In genomic region chr7:16753102-16753931, GRCh38 we compare ENCODE assay signal across 8 cellular contexts. TPM values are rescaled to one million over a fixed set of nuclear protein-coding genes. Genes with fewer than 3 reads are reported as not detected.
DNase-seq lines count a peak whose midpoint lies in the region; ATAC-seq and TF ChIP-seq lines count a peak whose summit lies in the region.

Gene TSPAN13, plus strand, starts transcription at chr7:16753755. Its CDS starts 213 bp downstream, at chr7:16753968.

- TF ChIP-seq POLR2A in lower leg skin (IDR thresholded peaks at IDR 0.05), result no peak

- peaks cover 11% of the 10 kb centered on the region for H3K27me3 ChIP-seq in ectodermal cell (ENCODE audit: control insufficient read depth, insufficient read depth, low read length, poor library complexity, severe bottlenecking)

- no peak for TF ChIP-seq CTCF in lower leg skin (IDR thresholded peaks at IDR 0.05)

- no peaks in the 10 kb centered on the region for H3K36me3 ChIP-seq in ectodermal cell (ENCODE audit: control insufficient read depth, insufficient read depth, low read length)

- H3K4me3 ChIP-seq in ectodermal cell (ENCODE audit: insufficient read depth, low read depth, low read length), result peak within 1 kb of the TSS; percentile 86
- H3K4me3 ChIP-seq in lower leg skin (ENCODE audit: low read depth, poor library complexity, severe bottlenecking), result peak within 1 kb of the TSS; percentile 72

- peak; percentile 49 for DNase-seq in NCI-H524 treated with DMSO at 0.1 percent for 48 hours (lab: John Stamatoyannopoulos, UW)
- DNase-seq in activated CD4-positive, alpha-beta T cell treated with anti-CD3 and anti-CD28 coated beads, Interleukin-2, amount 50 U/mL, for 1 hour, result peak; percentile 33
- peak; percentile 73 to 92 for DNase-seq in lower leg skin (ENCODE audit: low spot score in 2 of 2)
- DNase-seq in stimulated activated CD4-positive, alpha-beta T cell treated with anti-CD3 and anti-CD28 coated beads, Interleukin-4, amount 100 ng/mL, for 24 hours, result peak; percentile 49

- intact Hi-C loops in lower leg skin (cut with DNase I; ENCODE audit: low total_unique reads), result no loop called here

- peak; percentile 64 for ATAC-seq in GM18907 (IDR thresholded peaks at IDR 0.05; ENCODE audit: unreplicated experiment)
- peak; percentile 65 for ATAC-seq in HG03521 (IDR thresholded peaks at IDR 0.05; ENCODE audit: unreplicated experiment)
- ATAC-seq in GM21786 (IDR thresholded peaks at IDR 0.05; ENCODE audit: unreplicated experiment), result no peak

- no peaks in the 10 kb centered on the region for H3K9me3 ChIP-seq in ectodermal cell (ENCODE audit: control insufficient read depth, low read length)

- H3K27ac ChIP-seq in ectodermal cell (ENCODE audit: insufficient read depth, low read depth, low read length, poor library complexity, severe bottlenecking), result peak within 1 kb of the TSS; percentile 82

- peaks cover 6% of the 10 kb centered on the region for H3K4me1 ChIP-seq in ectodermal cell (ENCODE audit: control insufficient read depth, insufficient read depth, low read length)

- WGBS in ectodermal cell, 2 experiments, result 1 to 3% methylated on average over 47 to 48 of the region's 48 CpGs
- 3 to 7% methylated on average over 21 to 45 of the region's 48 CpGs for WGBS in lower leg skin, 2 donors

RNA-seq across cellular contexts. Expression of gene TSPAN13, which starts in this region (rescaled TPM):
- 28.0 TPM for polyA plus RNA-seq in ectodermal cell (2013, experiment 1 of 4)
- 26.0 TPM for polyA plus RNA-seq in ectodermal cell (2013, experiment 2 of 4)
- 28.1 TPM for polyA plus RNA-seq in ectodermal cell (2013, experiment 3 of 4)
- polyA plus RNA-seq in ectodermal cell (2013, experiment 4 of 4), result 31.5 TPM
- total RNA-seq in lower leg skin, result 10 to 100 TPM in 2 of 4 donors, 1 to 10 TPM in 2; 8.8 to 16.3 (median 10.0) TPM
